In genomic region chr19:1244693-1245451, GRCh38 we compare ENCODE assay signal across 8 cellular contexts. TPM values are rescaled to one million over a fixed set of nuclear protein-coding genes. Genes with fewer than 3 reads are reported as not detected.
DNase-seq lines count a peak whose midpoint lies in the region; ATAC-seq, FAIRE-seq and TF ChIP-seq lines count a peak whose summit lies in the region.

No MANE protein-coding gene starts in this region.

- no peaks in the 10 kb centered on the region for H3K27me3 ChIP-seq in H9 (ENCODE audit: insufficient read depth, low read length)
- H3K27me3 ChIP-seq in heart right ventricle, result no peaks in the 10 kb centered on the region
- H3K27me3 ChIP-seq in small intestine (ENCODE audit: control insufficient read depth in 2 of 2, insufficient read depth in 2 of 2, low read length in 2 of 2), result no peaks in the 10 kb centered on the region

- no CpG with 5 or more reads among the region's 31 CpGs for WGBS in H9 (ENCODE audit: extremely low coverage, insufficient read length, low lambda C conversion rate)
- 16 to 19% methylated on average over 30 to 31 of the region's 31 CpGs for WGBS in heart right ventricle, 2 donors
- 15 to 27% (median 19%) methylated on average over 24 to 31 of the region's 31 CpGs for WGBS in small intestine, 3 donors

- no peak overlapping the region for H3K23ac ChIP-seq in H9 (ENCODE audit: insufficient read length, low read depth, low read length)

- H2AK5ac ChIP-seq in H9 (ENCODE audit: insufficient read length, low read length), result no peak overlapping the region

- H3K9ac ChIP-seq in H9 (ENCODE audit: extremely low read depth, insufficient read length, low read length), result no peak overlapping the region

- peaks cover 0 to 10% (median 0%) of the 10 kb centered on the region in 9 donors for H3K36me3 ChIP-seq in heart right ventricle
- no peaks in the 10 kb centered on the region for H3K36me3 ChIP-seq in small intestine (ENCODE audit: control insufficient read depth in 2 of 2, insufficient read depth in 2 of 2, low read length in 2 of 2)

- H2BK15ac ChIP-seq in H9 (ENCODE audit: low read depth, low read length), result no peak overlapping the region

- no peaks in the 10 kb centered on the region for H3K4me1 ChIP-seq in H9 (ENCODE audit: insufficient read depth, low read length)
- peaks cover 42 to 79% (median 75%) of the 10 kb centered on the region in 9 donors for H3K4me1 ChIP-seq in heart right ventricle
- H3K4me1 ChIP-seq in small intestine (ENCODE audit: control insufficient read depth in 2 of 2, insufficient read depth in 1 of 2, low read depth in 1 of 2, low read length in 1 of 2), result peaks cover 0 to 3% of the 10 kb centered on the region in 2 donors

- no peak overlapping the region for H3K56ac ChIP-seq in H9 (ENCODE audit: insufficient read length, low read depth, low read length)

- no peaks in the 10 kb centered on the region; the same call in 1 of the 2 replicates for H3K27me3 Mint-ChIP-seq in H9 (ENCODE audit: low read depth)
- no peaks in the 10 kb centered on the region for H3K27me3 Mint-ChIP-seq in activated CD8-positive, alpha-beta T cell treated with anti-CD3 and anti-CD28 coated beads for 36 hours

- H3K27ac ChIP-seq in H9 (ENCODE audit: insufficient read length, low read depth, low read length) (no peak overlapping the region), heart right ventricle (peak overlapping the region; percentile 85 to 100 (median 100)), small intestine (ENCODE audit: low read depth in 1 of 2, low read length in 1 of 2) (peak overlapping the region; percentile 86 to 97)

- no peaks in the 10 kb centered on the region for H4K20me1 ChIP-seq in H9 (ENCODE audit: control insufficient read depth, insufficient read depth, insufficient read length)

- no peak for TF ChIP-seq CTCF in H9 (conservative IDR thresholded peaks at IDR 0.05)
- TF ChIP-seq CTCF in activated CD8-positive, alpha-beta T cell treated with anti-CD3 and anti-CD28 coated beads for 36 hours (IDR thresholded peaks at IDR 0.05), result no peak
- no peak for TF ChIP-seq CTCF in heart right ventricle (IDR thresholded peaks at IDR 0.05)

- H4K91ac ChIP-seq in H9 (ENCODE audit: insufficient read length, low read depth, low read length), result no peak overlapping the region

- FAIRE-seq in small intestine (lab: Jason Lieb, UNC), result no peak

- H3K4me1 Mint-ChIP-seq in H9, result peaks cover 5 to 16% of the 10 kb centered on the region in 2 experiments
- peaks cover 22% of the 10 kb centered on the region for H3K4me1 Mint-ChIP-seq in activated CD8-positive, alpha-beta T cell treated with anti-CD3 and anti-CD28 coated beads for 36 hours (ENCODE audit: low read depth)

- no peak overlapping the region for H3K18ac ChIP-seq in H9 (ENCODE audit: insufficient read length, low read depth, low read length)

- no peak for ATAC-seq in activated CD8-positive, alpha-beta T cell treated with anti-CD3 and anti-CD28 coated beads for 36 hours
- ATAC-seq in heart right ventricle, result peak; percentile 1 to 63 (median 18)
- ATAC-seq in GM19463 (IDR thresholded peaks at IDR 0.05; ENCODE audit: unreplicated experiment), result no peak
- no peak for ATAC-seq in HG03159 (IDR thresholded peaks at IDR 0.05; ENCODE audit: unreplicated experiment)

- H3K4me2 ChIP-seq in H9 (ENCODE audit: insufficient read depth, insufficient read length, low read length), result no peak overlapping the region

- H2BK12ac ChIP-seq in H9 (ENCODE audit: insufficient read length, low read depth, low read length), result no peak overlapping the region

- H4K5ac ChIP-seq in H9 (ENCODE audit: insufficient read length, low read depth, low read length), result no peak overlapping the region

- intact Hi-C loops in activated CD8-positive, alpha-beta T cell treated with anti-CD3 and anti-CD28 coated beads for 36 hours (cut with micrococcal nuclease), result loop anchor here (10.0 kb wide), 1 partner anchor 140 kb away; the partner anchor contains the start of gene GPX4
- intact Hi-C loops in heart right ventricle (cut with DNase I), result loop anchor here in 7 of 10 donors (1.0 to 10.0 kb wide), 6 partner anchors 21 to 320 kb away; partner anchors contain the start of genes ARID3A (in 2 of the 7) and GPX4 (in 1 of the 7)

- peaks cover 1% of the 10 kb centered on the region for H3K23me2 ChIP-seq in H9 (ENCODE audit: insufficient read length, low read depth, low read length, poor library complexity, severe bottlenecking)

- H3K4me3 ChIP-seq in heart right ventricle (peak overlapping the region in 8 of 10 donors; percentile 0 to 90 (median 60)), small intestine (ENCODE audit: low read depth in 1 of 2, low read length in 2 of 2) (peak overlapping the region in 1 of 2 donors; percentile 39)

- H3K4ac ChIP-seq in H9 (ENCODE audit: low read depth, low read length), result no peak overlapping the region

- H3K27ac Mint-ChIP-seq in H9, result peak overlapping the region; percentile 89 to 94 (median 92); a peak in 6 of 7 replicates
- peak overlapping the region; percentile 81 for H3K27ac Mint-ChIP-seq in activated CD8-positive, alpha-beta T cell treated with anti-CD3 and anti-CD28 coated beads for 36 hours

- POLR2A ChIA-PET in activated CD8-positive, alpha-beta T cell treated with anti-CD3 and anti-CD28 coated beads for 36 hours (lab: Charles Lee), result interaction anchor here (0.9 to 3.9 kb wide), 12 partner anchors 8 to 318 kb away, joined by 3 to 88 read pairs (median 6); partner anchors contain the start of gene CIRBP

- no peak overlapping the region for H3T11ph ChIP-seq in H9 (ENCODE audit: low read length)

- H3K14ac ChIP-seq in H9 (ENCODE audit: insufficient read depth, low read length), result no peak overlapping the region

- DNase-seq in H9 (no peak), heart right ventricle (peak; percentile 76 to 87), small intestine (peak; percentile 91), GDM1 (lab: John Stamatoyannopoulos, UW) (no peak), hippocampal formation (lab: John Stamatoyannopoulos, UW) (no peak)
- DNase-seq in activated CD8-positive, alpha-beta T cell treated with anti-CD3 and anti-CD28 coated beads for 36 hours, result no peak

- H3K79me2 ChIP-seq in H9 (ENCODE audit: insufficient read depth, low read length), result no peaks in the 10 kb centered on the region; the same call in 1 of the 2 replicates

- CTCF ChIA-PET in activated CD8-positive, alpha-beta T cell treated with anti-CD3 and anti-CD28 coated beads for 36 hours (lab: Charles Lee), result interaction anchor here (0.7 to 7.5 kb wide), 37 partner anchors 8 to 475 kb away, joined by 3 to 449 read pairs (median 4); partner anchors contain the start of genes ARHGAP45, CIRBP, CNN2 and FAM174C

- no peak overlapping the region for H2BK120ac ChIP-seq in H9 (ENCODE audit: low read depth, low read length, poor library complexity, severe bottlenecking)

- peak overlapping the region in 1 of 2 experiments; percentile 73; a peak in 3 of 5 replicates for H3K4me3 Mint-ChIP-seq in H9
- H3K4me3 Mint-ChIP-seq in activated CD8-positive, alpha-beta T cell treated with anti-CD3 and anti-CD28 coated beads for 36 hours, result peak overlapping the region; percentile 45

- no peaks in the 10 kb centered on the region for H3K9me3 ChIP-seq in H9 (ENCODE audit: control insufficient read depth, low read depth, low read length)
- no peaks in the 10 kb centered on the region for H3K9me3 ChIP-seq in heart right ventricle
- H3K9me3 ChIP-seq in small intestine (ENCODE audit: control insufficient read depth, low read depth), result no peaks in the 10 kb centered on the region

- no peak overlapping the region for H2AFZ ChIP-seq in H9 (ENCODE audit: low read length)

- H3K9me3 Mint-ChIP-seq in H9, result no peaks in the 10 kb centered on the region; a peak in 1 of 5 replicates
- no peaks in the 10 kb centered on the region for H3K9me3 Mint-ChIP-seq in activated CD8-positive, alpha-beta T cell treated with anti-CD3 and anti-CD28 coated beads for 36 hours

- peaks cover 0 to 4% (median 0%) of the 10 kb centered on the region in 3 experiments; a peak in 3 of 7 replicates for H3K36me3 Mint-ChIP-seq in H9 (ENCODE audit: insufficient read depth in 1 of 3, low read depth in 3 of 3)
- H3K36me3 Mint-ChIP-seq in activated CD8-positive, alpha-beta T cell treated with anti-CD3 and anti-CD28 coated beads for 36 hours (ENCODE audit: low read depth), result peaks cover 8% of the 10 kb centered on the region

- H4K8ac ChIP-seq in H9 (replicated peaks; ENCODE audit: insufficient read length, low read depth, low read length), result no peak overlapping the region

- H3K79me1 ChIP-seq in H9 (ENCODE audit: insufficient read depth, low read depth, low read length, poor library complexity, severe bottlenecking), result no peaks in the 10 kb centered on the region

- H2BK20ac ChIP-seq in H9 (ENCODE audit: low read depth, low read length, poor library complexity, severe bottlenecking), result no peak overlapping the region

- no peak overlapping the region for H2BK5ac ChIP-seq in H9 (ENCODE audit: insufficient read length, low read length)

RNA-seq across cellular contexts. Expression of gene ATP5F1D, which starts 3.3 kb away (rescaled TPM):
- total RNA-seq in H9 (2021) (179 and 191 TPM in 2 replicates), heart right ventricle (100 to 1,000 TPM; 491 to 770 (median 553) TPM)
- 100 to 1,000 TPM; 186 to 199 TPM for total RNA-seq in activated CD8-positive, alpha-beta T cell treated with anti-CD3 and anti-CD28 coated beads for 36 hours
- polyA plus RNA-seq in heart right ventricle (1,000 to 10,000 TPM in 1 of 2 donors, 100 to 1,000 TPM in 1; 821 to 2,879 TPM), small intestine (100 to 1,000 TPM; 310 to 823 (median 675) TPM)

RNA-seq across cellular contexts. Expression of gene MIDN, which starts 3.5 kb away (rescaled TPM):
- 286 and 300 TPM in 2 replicates for total RNA-seq in H9 (2021)
- total RNA-seq in activated CD8-positive, alpha-beta T cell treated with anti-CD3 and anti-CD28 coated beads for 36 hours, result 10 to 100 TPM; 41.1 to 43.9 TPM
- total RNA-seq in heart right ventricle, result 100 to 1,000 TPM in 2 of 10 donors, 10 to 100 TPM in 8; 45.9 to 236 (median 68.5) TPM
- polyA plus RNA-seq in heart right ventricle, result 10 to 100 TPM; 22.7 to 48.6 TPM
- 10 to 100 TPM; 28.1 to 35.4 (median 30.6) TPM for polyA plus RNA-seq in small intestine

RNA-seq across cellular contexts. Expression of gene CBARP, which starts 7.1 kb away (rescaled TPM):
- total RNA-seq in H9 (2021), result 25.6 and 28.4 TPM in 2 replicates
- under 1 TPM; 0.49 to 0.86 TPM for total RNA-seq in activated CD8-positive, alpha-beta T cell treated with anti-CD3 and anti-CD28 coated beads for 36 hours
- 1 to 10 TPM in 9 of 10 donors, under 1 TPM in 1; 0.96 to 2.2 (median 1.4) TPM for total RNA-seq in heart right ventricle
- 1 to 10 TPM in 1 of 2 donors, under 1 TPM in 1; 0.73 to 1.3 TPM for polyA plus RNA-seq in heart right ventricle
- polyA plus RNA-seq in small intestine, result under 1 TPM in 1 of 3 donors, not detected in 2; 0.30 TPM

RNA-seq across cellular contexts. Expression of gene CIRBP, which starts 24.3 kb away (rescaled TPM):
- total RNA-seq in H9 (2021), result 249 and 263 TPM in 2 replicates
- total RNA-seq in activated CD8-positive, alpha-beta T cell treated with anti-CD3 and anti-CD28 coated beads for 36 hours, result 100 to 1,000 TPM; 161 to 180 TPM
- 100 to 1,000 TPM; 227 to 356 (median 280) TPM for total RNA-seq in heart right ventricle
- polyA plus RNA-seq in heart right ventricle, result 100 to 1,000 TPM; 180 to 344 TPM
- polyA plus RNA-seq in small intestine, result 100 to 1,000 TPM; 250 to 377 (median 368) TPM

RNA-seq across cellular contexts. Expression of gene FAM174C, which starts 30.5 kb away (rescaled TPM):
- total RNA-seq in H9 (2021), result 56.4 and 63.0 TPM in 2 replicates
- total RNA-seq in activated CD8-positive, alpha-beta T cell treated with anti-CD3 and anti-CD28 coated beads for 36 hours, result 10 to 100 TPM; 77.0 to 88.0 TPM
- 10 to 100 TPM in 7 of 10 donors, 1 to 10 TPM in 3; 8.2 to 19.0 (median 12.7) TPM for total RNA-seq in heart right ventricle
- 10 to 100 TPM; 40.2 to 70.2 TPM for polyA plus RNA-seq in heart right ventricle
- polyA plus RNA-seq in small intestine, result 100 to 1,000 TPM in 1 of 3 donors, 10 to 100 TPM in 2; 80.6 to 118 (median 84.1) TPM

Comparison
In these comparisons a context has a peak if more than half of its experiments do, and no peak if none do; other contexts are left out.
1. DNase-seq: peak in heart right ventricle (2 of 2) and small intestine (single experiment); none in H9 (single experiment), activated CD8-positive, alpha-beta T cell treated with anti-CD3 and anti-CD28 coated beads for 36 hours (single experiment), GDM1 (single experiment) and hippocampal formation (0 of 2).
2. ATAC-seq: peak in heart right ventricle (8 of 8); none in activated CD8-positive, alpha-beta T cell treated with anti-CD3 and anti-CD28 coated beads for 36 hours (single experiment), GM19463 (single experiment) and HG03159 (single experiment).